ENCODE assay signal across 8 cellular contexts in the genomic region with DNA sequence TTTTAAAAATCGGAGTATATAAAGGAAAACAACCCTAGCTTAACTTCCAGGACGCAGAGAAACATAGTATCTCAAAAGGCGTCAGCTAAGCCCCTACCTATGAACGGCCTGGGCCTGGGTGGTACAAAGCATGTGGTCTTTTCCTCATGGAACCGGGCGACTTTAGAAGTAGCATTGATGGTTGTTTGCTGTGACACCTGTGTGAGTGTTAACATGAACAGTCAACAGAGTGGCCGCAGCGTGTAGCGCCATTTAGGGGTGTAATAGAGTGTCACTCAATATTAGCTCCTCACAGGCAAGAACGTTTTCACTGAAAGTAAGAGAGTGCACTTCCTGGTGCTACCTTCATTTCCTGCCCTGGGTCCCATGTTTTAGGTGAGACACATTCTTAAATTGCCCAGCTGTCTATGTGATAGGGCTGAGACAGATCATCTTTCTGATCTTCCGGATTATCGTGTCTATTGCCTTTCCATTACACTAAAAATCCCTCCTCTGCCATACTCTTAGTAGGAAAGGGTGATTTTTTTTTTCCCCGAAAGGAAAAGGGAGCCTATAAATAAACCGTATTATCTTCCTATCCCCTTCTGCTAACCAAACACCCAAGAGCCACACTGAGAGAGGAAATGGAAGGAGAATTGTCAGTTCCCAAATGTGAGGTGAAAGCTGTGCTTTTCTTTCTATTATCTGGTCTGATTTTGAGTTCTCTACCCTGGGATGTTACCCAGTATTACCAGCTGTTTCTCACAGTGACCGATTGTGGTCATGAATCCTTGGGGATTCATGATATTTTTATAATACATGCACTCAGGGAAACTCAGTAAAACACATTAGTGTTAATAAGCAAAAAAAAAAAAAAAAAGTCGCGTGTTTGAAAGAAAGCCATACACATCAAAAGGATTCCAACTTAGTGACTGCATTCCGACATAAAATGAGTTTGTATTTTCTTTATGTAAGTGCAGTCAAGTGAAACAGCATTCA. TPM values are rescaled to one million over a fixed set of nuclear protein-coding genes. Genes with fewer than 3 reads are reported as not detected.
DNase-seq lines count a peak whose midpoint lies in the region; ATAC-seq and TF ChIP-seq lines count a peak whose summit lies in the region.

No MANE protein-coding gene starts in this region.

- H3K9me3 Mint-ChIP-seq in CD8-positive, alpha-beta memory T cell: no peaks in the 10 kb centered on the region
- H3K9me3 Mint-ChIP-seq in activated naive CD8-positive, alpha-beta T cell treated with anti-CD3 and anti-CD28 coated beads, Interleukin-2, amount 50 U/mL, for 24 hours: no peaks in the 10 kb centered on the region

- no peaks in the 10 kb centered on the region for H3K9me3 ChIP-seq in CD8-positive, alpha-beta memory T cell (ENCODE audit: low read length)
- no peaks in the 10 kb centered on the region for H3K9me3 ChIP-seq in iPS-20b (ENCODE audit: insufficient read depth, low read depth, low read length)

- peak overlapping the region; percentile 90 to 98 (median 96) for H3K4me3 Mint-ChIP-seq in CD8-positive, alpha-beta memory T cell
- peak overlapping the region; percentile 98 for H3K4me3 Mint-ChIP-seq in activated naive CD8-positive, alpha-beta T cell treated with anti-CD3 and anti-CD28 coated beads, Interleukin-2, amount 50 U/mL, for 24 hours

- H3K4me1 ChIP-seq in CD8-positive, alpha-beta memory T cell (ENCODE audit: insufficient read depth, low read length): peaks cover 37% of the 10 kb centered on the region
- peaks cover 15% of the 10 kb centered on the region; the same call in 1 of the 2 replicates for H3K4me1 ChIP-seq in iPS-20b (ENCODE audit: insufficient read depth, low read length)

- H3K36me3 ChIP-seq in CD8-positive, alpha-beta memory T cell (ENCODE audit: insufficient read depth, low read length): no peaks in the 10 kb centered on the region
- H3K36me3 ChIP-seq in iPS-20b (ENCODE audit: insufficient read depth, low read depth, low read length): peaks cover 14% of the 10 kb centered on the region

- POLR2A ChIA-PET in CD8-positive, alpha-beta memory T cell (lab: Charles Lee): interaction anchor here (1.3 to 3.4 kb wide), 3 partner anchors 230 to 503 kb away, joined by 3 to 23 read pairs (median 4); partner anchors contain the start of genes DCAF17 and METTL8

- CTCF ChIA-PET in CD8-positive, alpha-beta memory T cell (lab: Charles Lee): interaction anchor here (0.9 to 3.4 kb wide), 11 partner anchors 9 to 503 kb away, joined by 3 to 27 read pairs (median 10); partner anchors contain the start of genes DCAF17 and METTL8

- H3K36me3 Mint-ChIP-seq in CD8-positive, alpha-beta memory T cell: peaks cover 0 to 25% (median 4%) of the 10 kb centered on the region in 3 donors
- peaks cover 26% of the 10 kb centered on the region for H3K36me3 Mint-ChIP-seq in activated naive CD8-positive, alpha-beta T cell treated with anti-CD3 and anti-CD28 coated beads, Interleukin-2, amount 50 U/mL, for 24 hours (ENCODE audit: low read depth)

- peak overlapping the region; percentile 90 to 98 (median 96) for H3K27ac Mint-ChIP-seq in CD8-positive, alpha-beta memory T cell
- H3K27ac Mint-ChIP-seq in activated naive CD8-positive, alpha-beta T cell treated with anti-CD3 and anti-CD28 coated beads, Interleukin-2, amount 50 U/mL, for 24 hours: peak overlapping the region; percentile 97

- ATAC-seq in GM19452 (IDR thresholded peaks at IDR 0.05; ENCODE audit: unreplicated experiment) (peak; percentile 37), SK-N-SH treated with all-trans-retinoic acid at 6 μM for 48 hours (peak; percentile 7; the same call in 2 of the 3 replicates), GM21528 (IDR thresholded peaks at IDR 0.05; ENCODE audit: low FRiP score, unreplicated experiment) (no peak)
- ATAC-seq in activated naive CD8-positive, alpha-beta T cell treated with anti-CD3 and anti-CD28 coated beads, Interleukin-2, amount 50 U/mL, for 24 hours: peak; percentile 51

- H3K27ac ChIP-seq in CD8-positive, alpha-beta memory T cell (ENCODE audit: low read depth, low read length): peak overlapping the region; percentile 79
- H3K27ac ChIP-seq in iPS-20b (ENCODE audit: low read length): no peak overlapping the region

- peak overlapping the region; percentile 88 for H3K9ac ChIP-seq in iPS-20b (ENCODE audit: low read depth, low read length)

- no peaks in the 10 kb centered on the region for H3K27me3 ChIP-seq in CD8-positive, alpha-beta memory T cell (ENCODE audit: insufficient read depth, low read length, poor library complexity, severe bottlenecking)
- H3K27me3 ChIP-seq in iPS-20b (ENCODE audit: insufficient read depth, low read length): no peaks in the 10 kb centered on the region

- in situ Hi-C loops in KBM-7 (cut with MboI; ENCODE audit: low pct_unique_long_range_greater_than_20kb, low sequenced_read_pairs): no loop called here

- H3K4me3 ChIP-seq in CD8-positive, alpha-beta memory T cell (ENCODE audit: low read length): peak overlapping the region; percentile 95
- peak overlapping the region; percentile 94 for H3K4me3 ChIP-seq in iPS-20b (ENCODE audit: low read length)

- H3K27me3 Mint-ChIP-seq in CD8-positive, alpha-beta memory T cell: no peaks in the 10 kb centered on the region
- H3K27me3 Mint-ChIP-seq in activated naive CD8-positive, alpha-beta T cell treated with anti-CD3 and anti-CD28 coated beads, Interleukin-2, amount 50 U/mL, for 24 hours: no peaks in the 10 kb centered on the region

- H3K4me1 Mint-ChIP-seq in CD8-positive, alpha-beta memory T cell: peaks cover 47 to 62% (median 62%) of the 10 kb centered on the region in 3 donors
- peaks cover 43% of the 10 kb centered on the region for H3K4me1 Mint-ChIP-seq in activated naive CD8-positive, alpha-beta T cell treated with anti-CD3 and anti-CD28 coated beads, Interleukin-2, amount 50 U/mL, for 24 hours

- peak; percentile 46 to 78 (median 64) for DNase-seq in CD8-positive, alpha-beta memory T cell
- peak; percentile 63 for DNase-seq in KBM-7
- DNase-seq in activated naive CD8-positive, alpha-beta T cell treated with anti-CD3 and anti-CD28 coated beads, Interleukin-2, amount 50 U/mL, for 24 hours: peak; percentile 50
- peak; percentile 35 to 50 for DNase-seq in stimulated activated CD4-positive, alpha-beta T cell treated with anti-CD3 and anti-CD28 coated beads, Interleukin-15, amount 100 ng/mL, for 48 hours (ENCODE audit: low read depth in 2 of 2)

TF ChIP-seq in SK-N-SH treated with all-trans-retinoic acid at 6 μM for 48 hours, 23 proteins besides CTCF, POLR2A, EP300 and RAD21:
- no peak for TF ChIP-seq CSDC2 (CRISPR knock-in tag; IDR thresholded peaks at IDR 0.05)
- no peak for TF ChIP-seq ZFP3 (CRISPR knock-in tag; IDR thresholded peaks at IDR 0.05)
- TF ChIP-seq, protein P1, sequence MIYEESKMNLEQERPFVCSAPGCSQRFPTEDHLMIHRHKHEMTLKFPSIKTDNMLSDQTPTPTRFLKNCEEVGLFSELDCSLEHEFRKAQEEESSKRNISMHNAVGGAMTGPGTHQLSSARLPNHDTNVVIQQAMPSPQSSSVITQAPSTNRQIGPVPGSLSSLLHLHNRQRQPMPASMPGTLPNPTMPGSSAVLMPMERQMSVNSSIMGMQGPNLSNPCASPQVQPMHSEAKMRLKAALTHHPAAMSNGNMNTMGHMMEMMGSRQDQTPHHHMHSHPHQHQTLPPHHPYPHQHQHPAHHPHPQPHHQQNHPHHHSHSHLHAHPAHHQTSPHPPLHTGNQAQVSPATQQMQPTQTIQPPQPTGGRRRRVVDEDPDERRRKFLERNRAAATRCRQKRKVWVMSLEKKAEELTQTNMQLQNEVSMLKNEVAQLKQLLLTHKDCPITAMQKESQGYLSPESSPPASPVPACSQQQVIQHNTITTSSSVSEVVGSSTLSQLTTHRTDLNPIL (CRISPR knock-in tag; IDR thresholded peaks at IDR 0.05; ENCODE audit: low read depth): no peak
- no peak for TF ChIP-seq TOX (CRISPR knock-in tag; IDR thresholded peaks at IDR 0.05; ENCODE audit: borderline replicate concordance)
- TF ChIP-seq OSR1 (CRISPR knock-in tag; IDR thresholded peaks at IDR 0.05): no peak
- no peak for TF ChIP-seq ISL1 (CRISPR knock-in tag; IDR thresholded peaks at IDR 0.05)
- no peak for TF ChIP-seq BACH2 (CRISPR knock-in tag; IDR thresholded peaks at IDR 0.05; ENCODE audit: borderline replicate concordance)
- TF ChIP-seq TCF4 (CRISPR knock-in tag; IDR thresholded peaks at IDR 0.05; ENCODE audit: borderline replicate concordance): no peak

RNA-seq across cellular contexts. Expression of gene GORASP2, which starts 1.4 kb away (rescaled TPM):
- 10 to 100 TPM; 70.7 to 80.9 TPM for total RNA-seq in CD8-positive, alpha-beta memory T cell
- 101 TPM for polyA plus RNA-seq in CD8-positive, alpha-beta memory T cell
